In genomic region chr7:17681965-17682364, GRCh38 we compare ENCODE assay signal across 28 cellular contexts.
DNase-seq lines count a peak whose midpoint lies in the region; ATAC-seq and TF ChIP-seq lines count a peak whose summit lies in the region.
"Had no signal": no experiment of that assay in that cellular context is flagged by ENCODE, and none has a peak within 500 bp of the region (broad histone marks: within the 10 kb centered on the region; RNA-seq: fewer than 3 reads in every experiment).

No MANE protein-coding gene starts in this region.

- H3K9ac ChIP-seq in adipocyte (ENCODE audit: low read length): peak overlapping the region; percentile 11
- H3K9ac ChIP-seq: KMS-11 had no signal

- H3K4me1 Mint-ChIP-seq in stimulated activated naive B cell treated with anti-CD40 and anti-IgM and Interleukin-4, amounts not matched to agents 10 μg/mL and 1 μg/mL and 100 μg/mL, for 72 hours: peaks cover 0 to 5% of the 10 kb centered on the region in 2 donors
- H3K4me1 Mint-ChIP-seq: activated naive CD8-positive, alpha-beta T cell treated with anti-CD3 and anti-CD28 coated beads for 36 hours; memory B cell; natural killer cell had no signal

- H3K4me1 ChIP-seq in adipocyte (ENCODE audit: control insufficient read depth, insufficient read depth, low read length): peaks cover 69% of the 10 kb centered on the region
- H3K4me1 ChIP-seq: breast epithelium had no signal

- no peaks in the 10 kb centered on the region for H3K9me3 Mint-ChIP-seq in stimulated activated naive B cell treated with anti-CD40 and anti-IgM and Interleukin-4, amounts not matched to agents 10 μg/mL and 1 μg/mL and 100 μg/mL, for 72 hours
- H3K9me3 Mint-ChIP-seq: activated naive CD8-positive, alpha-beta T cell treated with anti-CD3 and anti-CD28 coated beads for 36 hours; memory B cell; natural killer cell had no signal

- H3K4me3 Mint-ChIP-seq in stimulated activated naive B cell treated with anti-CD40 and anti-IgM and Interleukin-4, amounts not matched to agents 10 μg/mL and 1 μg/mL and 100 μg/mL, for 72 hours: no peak overlapping the region
- H3K4me3 Mint-ChIP-seq: activated naive CD8-positive, alpha-beta T cell treated with anti-CD3 and anti-CD28 coated beads for 36 hours; memory B cell; natural killer cell had no signal

- no peaks in the 10 kb centered on the region for H3K36me3 Mint-ChIP-seq in stimulated activated naive B cell treated with anti-CD40 and anti-IgM and Interleukin-4, amounts not matched to agents 10 μg/mL and 1 μg/mL and 100 μg/mL, for 72 hours
- H3K36me3 Mint-ChIP-seq: activated naive CD8-positive, alpha-beta T cell treated with anti-CD3 and anti-CD28 coated beads for 36 hours; memory B cell; natural killer cell had no signal

- no peaks in the 10 kb centered on the region for H3K36me3 ChIP-seq in adipocyte (ENCODE audit: control insufficient read depth, insufficient read depth, low read length, severe bottlenecking)
- H3K36me3 ChIP-seq: breast epithelium, esophagus squamous epithelium had no signal

- no peaks in the 10 kb centered on the region for H3K27me3 Mint-ChIP-seq in stimulated activated naive B cell treated with anti-CD40 and anti-IgM and Interleukin-4, amounts not matched to agents 10 μg/mL and 1 μg/mL and 100 μg/mL, for 72 hours
- H3K27me3 Mint-ChIP-seq: activated naive CD8-positive, alpha-beta T cell treated with anti-CD3 and anti-CD28 coated beads for 36 hours had no signal

- no peak overlapping the region for H3K27ac Mint-ChIP-seq in stimulated activated naive B cell treated with anti-CD40 and anti-IgM and Interleukin-4, amounts not matched to agents 10 μg/mL and 1 μg/mL and 100 μg/mL, for 72 hours
- H3K27ac Mint-ChIP-seq: activated naive CD8-positive, alpha-beta T cell treated with anti-CD3 and anti-CD28 coated beads for 36 hours; memory B cell; natural killer cell had no signal

- ATAC-seq in left ventricle myocardium superior (peak; percentile 18), left cardiac atrium (no peak)
- ATAC-seq in stimulated activated naive B cell treated with anti-CD40 and anti-IgM and Interleukin-4, amounts not matched to agents 10 μg/mL and 1 μg/mL and 100 μg/mL, for 72 hours (replicated peaks): no peak
- ATAC-seq: activated CD4-positive, CD25-positive, alpha-beta regulatory T cell treated with anti-CD3 and anti-CD28 coated beads, Interleukin-2, amount 50 U/mL, for 24 hours; HCT116; natural killer cell had no signal

- no peak for TF ChIP-seq CTCF in foreskin fibroblast (IDR thresholded peaks at IDR 0.05; ENCODE audit: low read depth, low read length)

- H3K4me3 ChIP-seq in adipocyte (ENCODE audit: low read length) (no peak overlapping the region), foreskin fibroblast (ENCODE audit: low read depth in 1 of 2, low read length in 2 of 2) (no peak overlapping the region)
- H3K4me3 ChIP-seq: breast epithelium, esophagus squamous epithelium, hepatocyte, smooth muscle cell had no signal

- no peaks in the 10 kb centered on the region for H3K9me3 ChIP-seq in adipocyte (ENCODE audit: control insufficient read depth, low read length)
- H3K9me3 ChIP-seq: breast epithelium, esophagus squamous epithelium had no signal

- DNase-seq in left ventricle myocardium superior (no peak), left cardiac atrium (no peak), adipocyte (ENCODE audit: low read depth) (peak; percentile 66), foreskin fibroblast (peak; percentile 57 to 73), COR-L47 (lab: John Stamatoyannopoulos, UW) (no peak), NCI-H1105 (lab: John Stamatoyannopoulos, UW) (no peak), ecto neural progenitor cell (ENCODE audit: low spot score) (no peak)
- DNase-seq in stimulated activated naive B cell treated with anti-CD40 and anti-IgM and Interleukin-4, amounts not matched to agents 10 μg/mL and 1 μg/mL and 100 μg/mL, for 72 hours: no peak
- DNase-seq: 8988T; activated CD8-positive, alpha-beta memory T cell treated with anti-CD3 and anti-CD28 coated beads for 24 hours; activated naive CD8-positive, alpha-beta T cell treated with anti-CD3 and anti-CD28 coated beads for 36 hours; DMS53; effector CD4-positive, alpha-beta T cell; esophagus squamous epithelium; islet precursor cell; natural killer cell; NCI-H1105 treated with DMSO at 0.1 percent for 48 hours; NCI-H2171 treated with DMSO at 0.1 percent for 48 hours; NCI-H748 treated with DMSO at 0.1 percent for 48 hours; stimulated activated CD4-positive, alpha-beta T cell treated with anti-CD3 and anti-CD28 coated beads, Interleukin-4, amount 100 ng/mL, for 24 hours; T-helper 9 cell had no signal

- intact Hi-C loops in left ventricle myocardium superior (cut with micrococcal nuclease): no loop called here
- intact Hi-C loops in left cardiac atrium (cut with DNase I): loop anchor here in 1 of 2 donors (5.0 kb wide), 2 partner anchors 665 to 1985 kb away; no protein-coding TSS in a partner anchor

- H3K27me3 ChIP-seq in adipocyte (replicated peaks; ENCODE audit: control insufficient read depth, insufficient read depth, low read length): no peaks in the 10 kb centered on the region
- H3K27me3 ChIP-seq: breast epithelium, esophagus squamous epithelium, hepatocyte had no signal

Comparison
In these comparisons a context has a peak if more than half of its experiments do, and no peak if none do; other contexts are left out.
1. DNase-seq: peak in adipocyte (single experiment) and foreskin fibroblast (2 of 2); none in left ventricle myocardium superior (single experiment), left cardiac atrium (single experiment), COR-L47 (single experiment), stimulated activated naive B cell treated with anti-CD40 and anti-IgM and Interleukin-4, amounts not matched to agents 10 μg/mL and 1 μg/mL and 100 μg/mL, for 72 hours (single experiment), NCI-H1105 (single experiment) and ecto neural progenitor cell (single experiment).